In the genomic region with DNA sequence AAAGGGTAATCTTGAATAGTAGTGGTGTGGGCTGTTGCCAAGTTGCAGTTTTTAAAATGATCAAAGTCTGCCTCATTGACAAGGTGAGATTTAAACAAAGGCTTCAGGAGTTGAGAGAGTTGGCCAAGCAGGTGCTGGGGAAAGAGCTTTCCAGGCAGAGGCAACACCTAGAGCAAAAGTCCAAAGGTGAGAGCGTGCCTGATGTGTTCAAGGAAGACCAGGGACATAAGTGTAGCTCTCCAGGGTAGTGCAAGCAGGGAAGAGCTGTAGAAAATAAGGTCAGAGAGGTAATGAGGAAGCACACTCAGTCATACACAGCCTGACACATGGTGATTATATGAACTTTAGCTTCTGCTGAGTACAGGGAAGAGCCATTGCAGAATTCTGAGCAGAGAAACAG, we compare ENCODE assay signal across 20 cellular contexts.
"Had no signal": no experiment of that assay in that cellular context is flagged by ENCODE, and none has a peak within 500 bp of the region (broad histone marks: within the 10 kb centered on the region; RNA-seq: fewer than 3 reads in every experiment).

No MANE protein-coding gene starts in this region.

- H3K36me3 Mint-ChIP-seq: natural killer cell; neural progenitor cell; stimulated activated memory B cell treated with anti-CD40 and anti-IgM and Interleukin-4, amounts not matched to agents 10 μg/mL and 1 μg/mL and 100 μg/mL, for 72 hours had no signal

- H3K4me3 ChIP-seq: coronary artery, neural progenitor cell, ovary, smooth muscle cell, tibial artery, upper lobe of right lung, vagina had no signal

- FAIRE-seq: endothelial cell of umbilical vein, kidney had no signal

- H3K9me3 ChIP-seq: ovary, tibial artery, upper lobe of right lung, vagina had no signal

- H3K36me3 ChIP-seq: neural progenitor cell, ovary, tibial artery, upper lobe of right lung, vagina had no signal

- H3K4me1 ChIP-seq: foreskin keratinocyte, neural progenitor cell, tibial artery, upper lobe of right lung, vagina had no signal

- H3K27me3 ChIP-seq: foreskin keratinocyte, neural progenitor cell, ovary, tibial artery, upper lobe of right lung, vagina had no signal

- H3K27ac Mint-ChIP-seq: endodermal cell; natural killer cell; neural progenitor cell; stimulated activated memory B cell treated with anti-CD40 and anti-IgM and Interleukin-4, amounts not matched to agents 10 μg/mL and 1 μg/mL and 100 μg/mL, for 72 hours; stimulated activated naive CD8-positive, alpha-beta T cell treated with anti-CD3 and anti-CD28 coated beads, Interleukin-15, Interleukin-2, amounts not matched to agents 100 ng/mL and 50 ng/mL, for 24 hours had no signal

- H3K27ac ChIP-seq: coronary artery, foreskin keratinocyte, neural progenitor cell, ovary, tibial artery, upper lobe of right lung, vagina had no signal

- H3K27me3 Mint-ChIP-seq: stimulated activated memory B cell treated with anti-CD40 and anti-IgM and Interleukin-4, amounts not matched to agents 10 μg/mL and 1 μg/mL and 100 μg/mL, for 72 hours; stimulated activated naive CD8-positive, alpha-beta T cell treated with anti-CD3 and anti-CD28 coated beads, Interleukin-15, Interleukin-2, amounts not matched to agents 100 ng/mL and 50 ng/mL, for 24 hours had no signal

- H3K4me1 Mint-ChIP-seq: natural killer cell; stimulated activated memory B cell treated with anti-CD40 and anti-IgM and Interleukin-4, amounts not matched to agents 10 μg/mL and 1 μg/mL and 100 μg/mL, for 72 hours had no signal

- H3K9me3 Mint-ChIP-seq: neural progenitor cell; stimulated activated memory B cell treated with anti-CD40 and anti-IgM and Interleukin-4, amounts not matched to agents 10 μg/mL and 1 μg/mL and 100 μg/mL, for 72 hours had no signal

- ATAC-seq: foreskin keratinocyte; natural killer cell; stimulated activated memory B cell treated with anti-CD40 and anti-IgM and Interleukin-4, amounts not matched to agents 10 μg/mL and 1 μg/mL and 100 μg/mL, for 72 hours; upper lobe of right lung had no signal

- DNase-seq: effector CD4-positive, alpha-beta T cell; endodermal cell; erythroblast; foreskin keratinocyte; kidney; mesendoderm; natural killer cell; nucleus accumbens; ovary; right cardiac atrium; stimulated activated CD4-positive, alpha-beta T cell treated with anti-CD3 and anti-CD28 coated beads, Interleukin-4, amount 100 ng/mL, for 1 hour; tibial artery; upper lobe of right lung had no signal

- H3K4me3 Mint-ChIP-seq: endodermal cell; natural killer cell; neural progenitor cell; stimulated activated memory B cell treated with anti-CD40 and anti-IgM and Interleukin-4, amounts not matched to agents 10 μg/mL and 1 μg/mL and 100 μg/mL, for 72 hours; stimulated activated naive CD8-positive, alpha-beta T cell treated with anti-CD3 and anti-CD28 coated beads, Interleukin-15, Interleukin-2, amounts not matched to agents 100 ng/mL and 50 ng/mL, for 24 hours had no signal
